Comparison of ENCODE assay signal across 22 cellular contexts in genomic region chr19:53182202-53182601, GRCh38. TPM values are rescaled to one million over a fixed set of nuclear protein-coding genes. Genes with fewer than 3 reads are reported as not detected.
A peak's percentile ranks its signal among the peaks of the same experiment; 100 is the strongest.
DNase-seq lines count a peak whose midpoint lies in the region; ATAC-seq, FAIRE-seq and TF ChIP-seq lines count a peak whose summit lies in the region.
"Had no signal": no experiment of that assay in that cellular context is flagged by ENCODE, and none has a peak within 500 bp of the region (broad histone marks: within the 10 kb centered on the region; RNA-seq: fewer than 3 reads in every experiment).

No MANE protein-coding gene starts in this region.

- no peak for TF ChIP-seq CTCF in fibroblast of villous mesenchyme (IDR thresholded peaks at IDR 0.05; ENCODE audit: insufficient read depth, low read depth, low read length)

- H3K4me3 ChIP-seq in fibroblast of villous mesenchyme (ENCODE audit: low read depth, low read length), result no peak overlapping the region
- H3K4me3 ChIP-seq: breast epithelium, GM23338, left ventricle myocardium inferior, uterus had no signal

- FAIRE-seq in H54 (lab: Jason Lieb, UNC) (peak; percentile 38), urothelium cell line (lab: Jason Lieb, UNC) (no peak)

- no peak for ATAC-seq in HG02852 (IDR thresholded peaks at IDR 0.05; ENCODE audit: unreplicated experiment)
- ATAC-seq: GM23338, WTC11 had no signal

- TF ChIP-seq POLR2A in H54 (IDR thresholded peaks at IDR 0.05; ENCODE audit: low read depth, low read length), result no peak

- DNase-seq in H54 (ENCODE audit: insufficient read length, low spot score), result peak; percentile 48
- peak; percentile 69 for DNase-seq in T1000 (lab: John Stamatoyannopoulos, UW)
- peak; percentile 28 for DNase-seq in fibroblast of villous mesenchyme (ENCODE audit: low read depth)
- peak; percentile 27 for DNase-seq in urothelium cell line (ENCODE audit: low spot score)
- no peak for DNase-seq in NCI-H446 treated with DMSO at 0.1 percent for 48 hours (lab: John Stamatoyannopoulos, UW)
- DNase-seq in COLO668 (lab: John Stamatoyannopoulos, UW; ENCODE audit: unreplicated experiment), result no peak
- DNase-seq: activated CD4-positive, alpha-beta T cell treated with anti-CD3 and anti-CD28 coated beads, Interleukin-2, amount 50 U/mL, for 4 hours; activated effector memory CD4-positive, alpha-beta T cell treated with Interleukin-2 at 50 U/mL for 16 hours; CD8-positive, alpha-beta memory T cell; DMS79 treated with DMSO at 0.1 percent for 48 hours; immature natural killer cell; left ventricle myocardium inferior; midbrain; NCI-H1436 treated with DMSO at 0.1 percent for 48 hours; NCI-H526; SK-N-SH; substantia nigra; uterus had no signal

RNA-seq across cellular contexts. Expression of gene ZNF665, which starts 11.0 kb away (rescaled TPM):
- 0.32 and 0.86 TPM in 2 replicates for total RNA-seq in fibroblast of villous mesenchyme

RNA-seq across cellular contexts. Expression of gene ZNF347, which starts 23.3 kb away (rescaled TPM):
- 6.8 and 7.8 TPM in 2 replicates for total RNA-seq in fibroblast of villous mesenchyme

RNA-seq across cellular contexts. Expression of gene ZNF415, which starts 49.5 kb away (rescaled TPM):
- total RNA-seq in fibroblast of villous mesenchyme, result 2.2 and 2.6 TPM in 2 replicates

Comparison
In these comparisons a context has a peak if more than half of its experiments do, and no peak if none do; other contexts are left out.
1. DNase-seq: peak in H54 (single experiment), T1000 (single experiment), fibroblast of villous mesenchyme (single experiment) and urothelium cell line (single experiment); none in NCI-H446 treated with DMSO at 0.1 percent for 48 hours (single experiment) and COLO668 (single experiment).